Comparison of ENCODE assay signal across 8 cellular contexts in genomic region chr7:28389504-28390385, GRCh38. TPM values are rescaled to one million over a fixed set of nuclear protein-coding genes. Genes with fewer than 3 reads are reported as not detected.
A peak's percentile ranks its signal among the peaks of the same experiment; 100 is the strongest.
DNase-seq lines count a peak whose midpoint lies in the region; TF ChIP-seq lines count a peak whose summit lies in the region.

No MANE protein-coding gene starts in this region.

- BruUV-seq in mammary epithelial cell (replicated peaks; lab: Mats Ljungman, UMichigan): no TSS peak

- H2AFZ ChIP-seq in mammary epithelial cell (ENCODE audit: low read depth, low read length): peak overlapping the region; percentile 25

- POLR2A ChIA-PET in HEK293 (lab: Yijun Ruan, JAX): interaction anchor here (0.7 kb wide), 1 partner anchor 299 kb away, joined by 4 read pairs; no protein-coding TSS in a partner anchor

- TF ChIP-seq CTCF in HEK293 (tag by site-specific recombination; IDR thresholded peaks at IDR 0.05) (peak; percentile 29; the same call in 1 of the 2 replicates), mammary epithelial cell (conservative IDR thresholded peaks at IDR 0.05 in 1 of 2, IDR thresholded peaks at IDR 0.05 in 1 of 2; ENCODE audit: extremely low read depth in 1 of 2, insufficient read depth in 1 of 2, low read depth in 1 of 2, low read length in 2 of 2) (peak; percentile 58 to 65), transverse colon (IDR thresholded peaks at IDR 0.05) (peak; percentile 65 to 89 (median 74))

- CTCF ChIA-PET in HEK293 (lab: Yijun Ruan, JAX) (interaction anchor here (0.6 to 3.9 kb wide), 33 partner anchors 10 to 1067 kb away, joined by 3 to 24 read pairs (median 4); partner anchors contain the start of gene CREB5), mammary epithelial cell (lab: Charles Lee; ENCODE audit: low non-redundant PET) (interaction anchor here (0.6 kb wide), 1 partner anchor 19 kb away, joined by 11 read pairs; no protein-coding TSS in a partner anchor)

- DNase-seq in Ammon's horn (ENCODE audit: low spot score): peak; percentile 49
- peak; percentile 91 for DNase-seq in NCI-H748 (lab: John Stamatoyannopoulos, UW; ENCODE audit: unreplicated experiment)
- peak; percentile 58 for DNase-seq in mammary epithelial cell
- DNase-seq in kidney tubule cell (ENCODE audit: low spot score): peak; percentile 80
- no peak for DNase-seq in transverse colon
- DNase-seq in posterior cingulate gyrus: no peak
- DNase-seq in stimulated activated CD4-positive, alpha-beta T cell treated with anti-CD3 and anti-CD28 coated beads, Interleukin-4, amount 100 ng/mL, for 1 hour: no peak

- H3K36me3 ChIP-seq in HEK293 (ENCODE audit: control insufficient read depth in 2 of 2, insufficient read depth in 1 of 2, low read length in 2 of 2) (no peaks in the 10 kb centered on the region), mammary epithelial cell (ENCODE audit: insufficient read depth, low read length) (no peaks in the 10 kb centered on the region), transverse colon (no peaks in the 10 kb centered on the region)

- H3K9ac ChIP-seq in mammary epithelial cell (ENCODE audit: insufficient read depth, low read length): no peak overlapping the region

- dilution Hi-C loops in mammary epithelial cell (cut with HindIII; ENCODE audit: low sequenced_read_pairs): no loop called here

- peak overlapping the region; percentile 41 for H3K27ac ChIP-seq in HEK293 (ENCODE audit: extremely low read depth, low read depth, low read length)
- no peak overlapping the region for H3K27ac ChIP-seq in mammary epithelial cell (ENCODE audit: insufficient read depth, low read depth, low read length)
- H3K27ac ChIP-seq in transverse colon: no peak overlapping the region

- H3K4me2 ChIP-seq in mammary epithelial cell (ENCODE audit: insufficient read depth, low read depth, low read length): peak overlapping the region; percentile 94

- TF ChIP-seq EP300 in transverse colon (IDR thresholded peaks at IDR 0.05; ENCODE audit: low read depth): no peak

- in situ Hi-C loops in mammary epithelial cell (cut with MboI; ENCODE audit: low sequenced_read_pairs in 2 of 2): loop anchor here (5.0 to 10.0 kb wide), 2 partner anchors 238 to 465 kb away; no protein-coding TSS in a partner anchor
- in situ Hi-C loops in transverse colon (cut with MboI; ENCODE audit: low pct_ligation_motif_present in 1 of 4, low pct_unique_long_range_greater_than_20kb in 1 of 4, low sequenced_read_pairs in 3 of 4): loop anchor here (5.0 to 25.0 kb wide), 3 partner anchors 223 to 473 kb away; no protein-coding TSS in a partner anchor

- intact Hi-C loops in mammary epithelial cell (cut with micrococcal nuclease): loop anchor here (1.0 to 5.0 kb wide), 6 partner anchors 21 to 533 kb away; no protein-coding TSS in a partner anchor
- intact Hi-C loops in transverse colon (cut with DNase I; ENCODE audit: low total_unique reads): loop anchor here (5.0 kb wide), 1 partner anchor 463 kb away; no protein-coding TSS in a partner anchor
- intact Hi-C loops in posterior cingulate gyrus (cut with DNase I): loop anchor here (1.0 to 5.0 kb wide), 3 partner anchors 243 to 533 kb away; no protein-coding TSS in a partner anchor

- no peaks in the 10 kb centered on the region for H4K20me1 ChIP-seq in mammary epithelial cell (ENCODE audit: insufficient read depth, low read length)

- H3K9me3 ChIP-seq in HEK293 (ENCODE audit: control insufficient read depth, insufficient read depth, low read depth, low read length) (no peaks in the 10 kb centered on the region; the same call in 1 of the 2 replicates), mammary epithelial cell (replicated peaks; ENCODE audit: insufficient read depth, low read length) (no peaks in the 10 kb centered on the region), transverse colon (no peaks in the 10 kb centered on the region)

- under 1% methylated on average over 14 of the region's 14 CpGs for WGBS in mammary epithelial cell (ENCODE audit: low coverage, missing lambda C conversion rate)
- WGBS in transverse colon (ENCODE audit: low coverage in 1 of 2), 2 donors: 29 to 30% methylated on average over 14 of the region's 14 CpGs

- H3K4me1 ChIP-seq in HEK293 (ENCODE audit: control insufficient read depth, insufficient read depth, low read length) (no peaks in the 10 kb centered on the region), mammary epithelial cell (ENCODE audit: insufficient read depth, low read length) (peaks cover 9% of the 10 kb centered on the region), transverse colon (peaks cover 0 to 7% (median 0%) of the 10 kb centered on the region in 4 donors)

- no peak for TF ChIP-seq POLR2A in transverse colon (IDR thresholded peaks at IDR 0.05)

- H3K27me3 ChIP-seq in mammary epithelial cell (ENCODE audit: insufficient read depth, low read length): no peaks in the 10 kb centered on the region
- peaks cover 30% of the 10 kb centered on the region for H3K27me3 ChIP-seq in transverse colon

- peak overlapping the region; percentile 41 for H3K4me3 ChIP-seq in HEK293 (ENCODE audit: low read depth, low read length)
- peak overlapping the region; percentile 26 to 58 (median 30) for H3K4me3 ChIP-seq in mammary epithelial cell (replicated peaks in 1 of 3; ENCODE audit: insufficient read depth in 1 of 3, low read depth in 2 of 3, low read length in 3 of 3)
- H3K4me3 ChIP-seq in transverse colon: peak overlapping the region in 2 of 4 donors; percentile 9 to 17

- no peaks in the 10 kb centered on the region for H3K79me2 ChIP-seq in mammary epithelial cell (ENCODE audit: insufficient read depth, low read length)

TF ChIP-seq in HEK293, 187 proteins besides CTCF, POLR2A, EP300 and RAD21 (continues in another document):
- TF ChIP-seq HOXA7 (CRISPR knock-in tag; IDR thresholded peaks at IDR 0.05; ENCODE audit: borderline replicate concordance): no peak
- peak; percentile 16; the same call in 1 of the 2 replicates for TF ChIP-seq ZNF335 (tag by site-specific recombination; conservative IDR thresholded peaks at IDR 0.05)
- peak; percentile 80 for TF ChIP-seq PRDM10 (tag by site-specific recombination; IDR thresholded peaks at IDR 0.05)
- peak; percentile 62; the same call in 1 of the 2 replicates for TF ChIP-seq ZNF394 (tag by site-specific recombination; IDR thresholded peaks at IDR 0.05; ENCODE audit: borderline replicate concordance)
- 0 out of 2 replicates have a peak, but pooled peaks have one; percentile 10 for TF ChIP-seq ZNF660 (tag by site-specific recombination; IDR thresholded peaks at IDR 0.05)
- TF ChIP-seq EGR2 (tag by site-specific recombination; IDR thresholded peaks at IDR 0.05; ENCODE audit: low read depth): 0 out of 2 replicates have a peak, but pooled peaks have one; percentile 9
- peak; percentile 75; the same call in 1 of the 2 replicates for TF ChIP-seq SCRT2 (tag by site-specific recombination; IDR thresholded peaks at IDR 0.05)
- TF ChIP-seq ZNF600 (tag by site-specific recombination; IDR thresholded peaks at IDR 0.05): 0 out of 2 replicates have a peak, but pooled peaks have one; percentile 23
- 0 out of 2 replicates have a peak, but pooled peaks have one; percentile 29 for TF ChIP-seq SCRT1 (tag by site-specific recombination; IDR thresholded peaks at IDR 0.05; ENCODE audit: borderline replicate concordance)
- peak; percentile 86 for TF ChIP-seq ZNF654 (tag by site-specific recombination; IDR thresholded peaks at IDR 0.05; ENCODE audit: low read depth)
- peak; percentile 33 for TF ChIP-seq FEZF1 (tag by site-specific recombination; IDR thresholded peaks at IDR 0.05)
- TF ChIP-seq, protein P1, sequence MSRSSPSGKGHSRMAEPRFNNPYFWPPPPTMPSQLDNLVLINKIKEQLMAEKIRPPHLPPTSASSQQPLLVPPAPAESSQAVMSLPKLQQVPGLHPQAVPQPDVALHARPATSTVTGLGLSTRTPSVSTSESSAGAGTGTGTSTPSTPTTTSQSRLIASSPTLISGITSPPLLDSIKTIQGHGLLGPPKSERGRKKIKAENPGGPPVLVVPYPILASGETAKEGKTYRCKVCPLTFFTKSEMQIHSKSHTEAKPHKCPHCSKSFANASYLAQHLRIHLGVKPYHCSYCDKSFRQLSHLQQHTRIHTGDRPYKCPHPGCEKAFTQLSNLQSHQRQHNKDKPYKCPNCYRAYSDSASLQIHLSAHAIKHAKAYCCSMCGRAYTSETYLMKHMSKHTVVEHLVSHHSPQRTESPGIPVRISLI (tag by site-specific recombination; IDR thresholded peaks at IDR 0.05): peak; percentile 83
- peak; percentile 86 for TF ChIP-seq ZBTB17 (tag by site-specific recombination; IDR thresholded peaks at IDR 0.05)
- TF ChIP-seq ZBTB1 (tag by site-specific recombination; IDR thresholded peaks at IDR 0.05): no peak

RNA-seq across cellular contexts. Expression of gene CREB5, which starts 22.6 kb away (rescaled TPM):
- total RNA-seq in mammary epithelial cell (10 to 100 TPM; 16.2 to 17.8 TPM), transverse colon (10 to 100 TPM in 1 of 4 donors, 1 to 10 TPM in 3; 3.0 to 12.2 (median 7.0) TPM)
- 7.5 TPM for polyA plus RNA-seq in mammary epithelial cell
- 6.7 TPM for polyA minus RNA-seq in mammary epithelial cell

Comparison
In these comparisons a context has a peak if more than half of its experiments do, and no peak if none do; other contexts are left out.
1. DNase-seq: peak in Ammon's horn (single experiment), NCI-H748 (single experiment), mammary epithelial cell (single experiment) and kidney tubule cell (single experiment); none in transverse colon (single experiment), posterior cingulate gyrus (0 of 10) and stimulated activated CD4-positive, alpha-beta T cell treated with anti-CD3 and anti-CD28 coated beads, Interleukin-4, amount 100 ng/mL, for 1 hour (single experiment).
2. Peak in every context shown above with its lines, with median percentiles within 50 percentile points of each other: CTCF ChIP-seq.